ENCODE assay signal across 8 cellular contexts in genomic region chr10:43348511-43349312, GRCh38. TPM values are rescaled to one million over a fixed set of nuclear protein-coding genes. Genes with fewer than 3 reads are reported as not detected.
A peak's percentile ranks its signal among the peaks of the same experiment; 100 is the strongest.
DNase-seq lines count a peak whose midpoint lies in the region; ATAC-seq and TF ChIP-seq lines count a peak whose summit lies in the region.

No MANE protein-coding gene starts in this region.

- no peak overlapping the region for H3K4me3 Mint-ChIP-seq in endothelial cell (ENCODE audit: unreplicated experiment)

- H3K27ac Mint-ChIP-seq in endothelial cell (ENCODE audit: unreplicated experiment): no peak overlapping the region

- H3K36me3 Mint-ChIP-seq in endothelial cell (ENCODE audit: low read depth, unreplicated experiment): no peaks in the 10 kb centered on the region

- no peaks in the 10 kb centered on the region for H3K9me3 Mint-ChIP-seq in endothelial cell (ENCODE audit: unreplicated experiment)

- peak; percentile 46 for DNase-seq in COR-L47 (lab: John Stamatoyannopoulos, UW)
- DNase-seq in NK-92 treated with Interleukin-12 subunit alpha and Interleukin-12 subunit beta, amount 100 ng/mL, for 24 hours (lab: John Stamatoyannopoulos, UW): peak; percentile 73
- DNase-seq in activated CD8-positive, alpha-beta memory T cell treated with anti-CD3 and anti-CD28 coated beads for 4 hours (ENCODE audit: low read depth in 2 of 2): peak; percentile 69
- DNase-seq in endothelial cell (ENCODE audit: low spot score): peak; percentile 87
- peak; percentile 89 for DNase-seq in mucosa of gallbladder (ENCODE audit: low spot score)
- peak; percentile 67 to 79 for DNase-seq in stimulated activated CD8-positive, alpha-beta memory T cell treated with anti-CD3 and anti-CD28 coated beads, Interleukin-7, amount 100 ng/mL, for 1 hour (ENCODE audit: low read depth in 2 of 2)

- no peaks in the 10 kb centered on the region for H3K4me1 Mint-ChIP-seq in endothelial cell (ENCODE audit: unreplicated experiment)

- H3K27me3 Mint-ChIP-seq in endothelial cell (ENCODE audit: unreplicated experiment): peaks cover 5% of the 10 kb centered on the region

- ATAC-seq in GM19463 (IDR thresholded peaks at IDR 0.05; ENCODE audit: unreplicated experiment) (peak; percentile 99), HG03558 (IDR thresholded peaks at IDR 0.05; ENCODE audit: extremely low read depth, unreplicated experiment) (peak; percentile 98)

- peak; percentile 81 for TF ChIP-seq CTCF in endothelial cell (IDR thresholded peaks at IDR 0.05; ENCODE audit: unreplicated experiment)

RNA-seq across cellular contexts. Expression of gene FXYD4, which starts 22.7 kb away (rescaled TPM):
- total RNA-seq in endothelial cell (ENCODE audit: unreplicated experiment) (not detected), mucosa of gallbladder (1.6 TPM)

Comparison
In these comparisons a context has a peak if more than half of its experiments do, and no peak if none do; other contexts are left out.
1. Peak in every context shown above with its lines: DNase-seq and ATAC-seq.